Comparison of ENCODE assay signal across 20 cellular contexts in the genomic region with DNA sequence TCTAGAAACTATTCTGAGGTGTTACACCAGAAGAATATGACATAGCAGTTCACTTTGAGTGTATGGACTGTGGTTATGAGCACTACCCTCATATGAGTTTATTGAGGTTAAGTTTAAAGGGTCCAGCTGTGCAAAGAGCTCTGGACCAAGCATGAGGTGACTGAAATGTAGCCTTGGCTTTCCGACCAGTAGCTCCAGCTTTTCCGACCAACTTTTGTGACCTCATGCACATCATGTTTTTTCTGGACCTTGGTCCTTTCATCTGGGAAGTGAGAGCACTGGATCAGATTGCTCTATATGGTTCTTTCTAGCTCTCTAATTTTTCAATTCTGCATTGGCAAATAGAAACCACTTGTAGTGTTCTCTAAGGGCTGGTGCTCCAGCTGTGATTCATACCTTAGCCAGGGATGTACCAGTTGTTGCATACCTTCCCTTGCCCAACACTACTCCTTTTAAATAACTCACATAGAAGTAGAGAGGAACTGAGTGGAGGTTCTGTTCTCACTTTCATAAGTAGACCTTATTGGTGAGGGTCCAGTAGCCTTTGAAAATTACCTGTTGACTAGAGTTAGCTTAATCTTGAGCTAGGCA. TPM values are rescaled to one million over a fixed set of nuclear protein-coding genes. Genes with fewer than 3 reads are reported as not detected.
"Had no signal": no experiment of that assay in that cellular context is flagged by ENCODE, and none has a peak within 500 bp of the region (broad histone marks: within the 10 kb centered on the region; RNA-seq: fewer than 3 reads in every experiment).

No MANE protein-coding gene starts in this region.

- H3K9ac ChIP-seq: parathyroid adenoma had no signal

- H3K9me3 ChIP-seq: gastrocnemius medialis, mucosa of descending colon, suprapubic skin, upper lobe of left lung had no signal

- H3K4me1 ChIP-seq: parathyroid adenoma, suprapubic skin had no signal

- H3K27me3 ChIP-seq: gastrocnemius medialis, suprapubic skin, upper lobe of left lung had no signal

- DNase-seq: activated B cell treated with CpG ODN at 0.5 μM for 24 hours; activated CD4-positive, alpha-beta T cell treated with anti-CD3 and anti-CD28 coated beads, Interleukin-2, amount 10 ng/mL, durations not matched to agents 7 days and 5 days; activated CD8-positive, alpha-beta memory T cell treated with anti-CD3 and anti-CD28 coated beads, Interleukin-2, amount 50 U/mL, for 48 hours; activated naive CD4-positive, alpha-beta T cell; activated naive CD8-positive, alpha-beta T cell treated with anti-CD3 and anti-CD28 coated beads, Interleukin-2, amount 10 ng/mL, durations not matched to agents 7 days and 5 days; anterior cingulate cortex; dorsolateral prefrontal cortex; endodermal cell; erythroblast; gastrocnemius medialis; left colon; mucosa of descending colon; naive thymus-derived CD4-positive, alpha-beta T cell; small intestine; stimulated activated CD4-positive, alpha-beta T cell treated with anti-CD3 and anti-CD28 coated beads, Interleukin-4, amount 100 ng/mL, for 24 hours; stimulated activated naive CD4-positive, alpha-beta T cell treated with Interleukin-2 at 50 U/mL for 16 hours; upper lobe of left lung had no signal

- H3K4me3 ChIP-seq: dorsolateral prefrontal cortex, gastrocnemius medialis, mucosa of descending colon, suprapubic skin, upper lobe of left lung had no signal

- ATAC-seq: gastrocnemius medialis; left colon; mucosa of descending colon; naive thymus-derived CD4-positive, alpha-beta T cell had no signal

- FAIRE-seq: islet of Langerhans, small intestine had no signal

- H3K27ac ChIP-seq: dorsolateral prefrontal cortex, gastrocnemius medialis, parathyroid adenoma, suprapubic skin, upper lobe of left lung had no signal

- H3K36me3 ChIP-seq: gastrocnemius medialis, suprapubic skin, upper lobe of left lung had no signal

RNA-seq across cellular contexts. Expression of gene IGF1, which starts 16.6 kb away (rescaled TPM):
- total RNA-seq: activated B cell treated with CpG ODN at 0.5 μM for 24 hours, endodermal cell had no signal
